8 cellular contexts compared by ENCODE assay signal in the genomic region with DNA sequence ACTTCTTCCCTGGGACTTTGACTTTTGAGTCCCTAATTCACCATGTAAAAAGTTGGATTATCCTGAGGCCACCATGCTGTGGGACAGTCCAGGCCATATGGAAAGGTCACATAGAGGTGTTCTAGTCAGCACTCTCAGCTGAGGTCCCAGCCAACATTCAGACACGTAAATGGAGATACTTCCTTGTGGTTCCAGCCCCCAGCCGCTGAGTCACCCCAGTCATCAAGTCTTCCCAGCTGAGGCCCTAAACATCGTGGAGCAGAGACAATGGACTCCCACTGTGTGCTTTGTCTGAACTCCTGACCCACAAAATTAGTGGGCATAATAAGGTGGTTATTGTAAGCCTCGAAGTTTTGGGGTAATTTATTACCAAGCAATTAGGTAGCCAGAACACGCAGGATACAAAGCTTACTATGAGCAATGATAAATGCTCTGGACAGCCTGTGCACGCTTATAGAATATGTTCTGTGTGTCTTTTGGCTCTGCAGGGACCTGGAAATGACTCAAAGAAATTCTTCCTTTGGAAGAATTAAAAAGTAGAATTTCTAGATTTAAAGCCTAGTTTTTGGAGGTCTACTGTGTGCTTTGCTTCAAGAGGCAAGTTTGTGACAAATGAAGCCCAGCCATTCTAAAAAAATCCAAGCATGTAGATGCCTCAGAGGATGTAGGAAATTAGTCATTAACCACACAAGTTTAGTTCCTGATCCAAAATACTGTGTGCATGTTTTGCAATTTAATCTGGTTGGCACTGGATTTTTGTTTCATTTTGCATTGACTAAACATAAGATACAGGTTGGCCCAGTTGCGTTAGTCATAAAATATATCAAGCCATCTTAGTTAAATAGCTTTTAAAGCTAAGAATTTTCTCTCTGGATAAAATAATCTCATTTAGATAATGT. TPM values are rescaled to one million over a fixed set of nuclear protein-coding genes. Genes with fewer than 3 reads are reported as not detected.
DNase-seq lines count a peak whose midpoint lies in the region; ATAC-seq and TF ChIP-seq lines count a peak whose summit lies in the region.

No MANE protein-coding gene starts in this region.

- H3K9me2 ChIP-seq in OCI-LY1 (ENCODE audit: low read depth, low read length): no peaks in the 10 kb centered on the region

- H3K9ac ChIP-seq in OCI-LY1 (ENCODE audit: low read length): no peak overlapping the region

- no peak for DNase-seq in CD8-positive, alpha-beta T cell
- DNase-seq in T47D (ENCODE audit: low read depth in 1 of 2, low spot score in 1 of 2): peak; percentile 21 to 90
- no peak for DNase-seq in mucosa of descending colon
- DNase-seq in transverse colon: no peak
- DNase-seq in DMS153 treated with DMSO at 0.1 percent for 48 hours (lab: John Stamatoyannopoulos, UW; ENCODE audit: unreplicated experiment): no peak
- no peak for DNase-seq in activated gamma-delta T cell treated with Interleukin-2 at 50 U/mL for 16 hours

- H3K9me3 Mint-ChIP-seq in CD8-positive, alpha-beta T cell: no peaks in the 10 kb centered on the region

- no peaks in the 10 kb centered on the region for H3K79me2 ChIP-seq in OCI-LY1 (ENCODE audit: insufficient read depth, low read length)

- peak; percentile 34 for ATAC-seq in CD8-positive, alpha-beta T cell
- ATAC-seq in GM21825 (IDR thresholded peaks at IDR 0.05; ENCODE audit: unreplicated experiment) (peak; percentile 55), mucosa of descending colon (peak; percentile 53)

- H3K4me2 ChIP-seq in OCI-LY1 (ENCODE audit: low read length): no peak overlapping the region

- TF ChIP-seq EP300 in transverse colon (IDR thresholded peaks at IDR 0.05; ENCODE audit: low read depth): no peak

- peaks cover 7% of the 10 kb centered on the region for H3K4me1 Mint-ChIP-seq in CD8-positive, alpha-beta T cell (ENCODE audit: low read depth)

- H3K27me3 ChIP-seq in CD8-positive, alpha-beta T cell (ENCODE audit: insufficient read depth, low read length): no peaks in the 10 kb centered on the region
- H3K27me3 ChIP-seq in OCI-LY1 (ENCODE audit: insufficient read depth, low read length) (no peaks in the 10 kb centered on the region), transverse colon (no peaks in the 10 kb centered on the region)

- POLR2A ChIA-PET in CD8-positive, alpha-beta T cell (lab: Charles Lee): no interaction called here

- intact Hi-C loops in CD8-positive, alpha-beta T cell (cut with DNase I, micrococcal nuclease): no loop called here
- intact Hi-C loops in mucosa of descending colon (cut with DNase I, micrococcal nuclease): no loop called here
- intact Hi-C loops in transverse colon (cut with DNase I; ENCODE audit: low total_unique reads): no loop called here

- no peaks in the 10 kb centered on the region for H3K36me3 Mint-ChIP-seq in CD8-positive, alpha-beta T cell

- no peak for TF ChIP-seq POLR2A in transverse colon (IDR thresholded peaks at IDR 0.05)

- H4K20me1 ChIP-seq in OCI-LY1 (ENCODE audit: insufficient read depth, low read length): no peaks in the 10 kb centered on the region

- CTCF ChIA-PET in CD8-positive, alpha-beta T cell (lab: Charles Lee): no interaction called here

- no peak overlapping the region for H3K27ac ChIP-seq in CD8-positive, alpha-beta T cell (ENCODE audit: low read depth, low read length)
- no peak overlapping the region for H3K27ac ChIP-seq in OCI-LY1 (ENCODE audit: low read depth, low read length, poor library complexity, severe bottlenecking)
- H3K27ac ChIP-seq in transverse colon: no peak overlapping the region

- no peak overlapping the region for H3K27ac Mint-ChIP-seq in CD8-positive, alpha-beta T cell

- no peak overlapping the region for H3K4me3 ChIP-seq in CD8-positive, alpha-beta T cell (ENCODE audit: low read depth, low read length)
- H3K4me3 ChIP-seq in OCI-LY1 (ENCODE audit: low read depth, low read length, poor library complexity, severe bottlenecking) (no peak overlapping the region), mucosa of descending colon (no peak overlapping the region), transverse colon (no peak overlapping the region)

- H3K4me3 Mint-ChIP-seq in CD8-positive, alpha-beta T cell: no peak overlapping the region

- H3K4me1 ChIP-seq in CD8-positive, alpha-beta T cell (ENCODE audit: insufficient read depth, low read length): no peaks in the 10 kb centered on the region
- peaks cover 15% of the 10 kb centered on the region for H3K4me1 ChIP-seq in OCI-LY1 (ENCODE audit: insufficient read depth, low read length, severe bottlenecking)
- H3K4me1 ChIP-seq in mucosa of descending colon (ENCODE audit: low read depth): no peaks in the 10 kb centered on the region
- no peaks in the 10 kb centered on the region for H3K4me1 ChIP-seq in transverse colon

- no peak for TF ChIP-seq CTCF in CD8-positive, alpha-beta T cell (IDR thresholded peaks at IDR 0.05)
- TF ChIP-seq CTCF in OCI-LY1 (IDR thresholded peaks at IDR 0.05; ENCODE audit: low read length) (no peak), mucosa of descending colon (IDR thresholded peaks at IDR 0.05) (no peak), transverse colon (IDR thresholded peaks at IDR 0.05) (no peak)

- H3K36me3 ChIP-seq in CD8-positive, alpha-beta T cell (ENCODE audit: insufficient read depth, low read length): no peaks in the 10 kb centered on the region
- no peaks in the 10 kb centered on the region for H3K36me3 ChIP-seq in OCI-LY1 (ENCODE audit: insufficient read depth, low read length)
- H3K36me3 ChIP-seq in mucosa of descending colon (ENCODE audit: low read depth): no peaks in the 10 kb centered on the region
- no peaks in the 10 kb centered on the region for H3K36me3 ChIP-seq in transverse colon

- no peaks in the 10 kb centered on the region for H3K27me3 Mint-ChIP-seq in CD8-positive, alpha-beta T cell (ENCODE audit: low read depth)

- H3K9me3 ChIP-seq in CD8-positive, alpha-beta T cell (ENCODE audit: low read length): no peaks in the 10 kb centered on the region
- H3K9me3 ChIP-seq in OCI-LY1 (ENCODE audit: low read length): no peaks in the 10 kb centered on the region
- H3K9me3 ChIP-seq in mucosa of descending colon: no peaks in the 10 kb centered on the region
- H3K9me3 ChIP-seq in transverse colon: no peaks in the 10 kb centered on the region

- H3F3A ChIP-seq in OCI-LY1 (ENCODE audit: insufficient read depth, low read length): no peaks in the 10 kb centered on the region

- in situ Hi-C loops in T47D (cut with HindIII; ENCODE audit: low pct_unique_long_range_greater_than_20kb, low sequenced_read_pairs): no loop called here
- in situ Hi-C loops in transverse colon (cut with MboI; ENCODE audit: low pct_ligation_motif_present in 1 of 4, low pct_unique_long_range_greater_than_20kb in 1 of 4, low sequenced_read_pairs in 3 of 4): loop anchor here in 1 of 4 donors (25.0 kb wide), 1 partner anchor 230 kb away; the partner anchor contains the start of gene CHST7

- 0 to 48% methylated on average over 1 to 7 of the region's 7 CpGs for WGBS in transverse colon (ENCODE audit: low coverage in 1 of 2), 2 donors

- 0 out of 2 replicates have a peak overlapping the region, but pooled peaks have one; percentile 89 for H2AFZ ChIP-seq in OCI-LY1 (ENCODE audit: low read length)

RNA-seq across cellular contexts. Expression of gene SLC9A7, which starts 33.3 kb away (rescaled TPM):
- 1 to 10 TPM; 2.4 to 2.5 TPM for total RNA-seq in CD8-positive, alpha-beta T cell
- total RNA-seq in mucosa of descending colon: 1 to 10 TPM in 2 of 3 donors, under 1 TPM in 1; 0.46 to 2.7 (median 1.3) TPM
- total RNA-seq in transverse colon: 10 to 100 TPM in 1 of 4 donors, 1 to 10 TPM in 2, under 1 TPM in 1; 0.82 to 29.2 (median 2.3) TPM

RNA-seq across cellular contexts. Expression of gene RP2, which starts 44.7 kb away (rescaled TPM):
- 1 to 10 TPM; 4.4 to 4.9 TPM for total RNA-seq in CD8-positive, alpha-beta T cell
- total RNA-seq in mucosa of descending colon (10 to 100 TPM; 12.1 to 16.9 (median 13.8) TPM), transverse colon (10 to 100 TPM in 2 of 4 donors, 1 to 10 TPM in 2; 1.2 to 15.0 (median 11.1) TPM)

Comparison
In these comparisons a context has a peak if more than half of its experiments do, and no peak if none do; other contexts are left out.
1. DNase-seq: peak in T47D (2 of 2); none in CD8-positive, alpha-beta T cell (0 of 7), mucosa of descending colon (0 of 3), transverse colon (single experiment), DMS153 treated with DMSO at 0.1 percent for 48 hours (single experiment) and activated gamma-delta T cell treated with Interleukin-2 at 50 U/mL for 16 hours (single experiment).
2. Peak in every context shown above with its lines, with median percentiles within 50 percentile points of each other: ATAC-seq.